ENCODE assay signal across 22 cellular contexts in genomic region chr5:164289526-164289925, GRCh38.
"Had no signal": no experiment of that assay in that cellular context is flagged by ENCODE, and none has a peak within 500 bp of the region (broad histone marks: within the 10 kb centered on the region; RNA-seq: fewer than 3 reads in every experiment).

No MANE protein-coding gene starts in this region.

- H3K36me3 ChIP-seq: gastrocnemius medialis, prostate gland, right lobe of liver, spleen had no signal

- H3K79me2 ChIP-seq: parathyroid adenoma had no signal

- DNase-seq: cortex of kidney; dorsolateral prefrontal cortex; effector CD8-positive, alpha-beta T cell; gastrocnemius medialis; kidney; left colon; left ventricle myocardium superior; mesenchymal stem cell; naive B cell; retina; right lobe of liver; spleen; stimulated activated CD4-positive, alpha-beta T cell treated with anti-CD3 and anti-CD28 coated beads, Interleukin-15, amount 100 ng/mL, for 24 hours; stimulated activated CD4-positive, alpha-beta T cell treated with anti-CD3 and anti-CD28 coated beads, Interleukin-1b, Interleukin-23, amount 100 ng/mL, for 48 hours; stimulated activated CD4-positive, alpha-beta T cell treated with anti-CD3 and anti-CD28 coated beads, Interleukin-4, amount 100 ng/mL, for 24 hours; stimulated activated naive B cell treated with anti-CD40 and anti-IgM and Interleukin-4, amounts not matched to agents 10 μg/mL and 1 μg/mL and 100 μg/mL, for 72 hours; stimulated activated naive CD8-positive, alpha-beta T cell treated with anti-CD3 and anti-CD28 coated beads, Interleukin-15, amount 100 ng/mL, for 72 hours; substantia nigra; trophoblast cell had no signal

- H3K27ac ChIP-seq: dorsolateral prefrontal cortex, gastrocnemius medialis, parathyroid adenoma, prostate gland, right lobe of liver, spleen had no signal

- H3K4me3 ChIP-seq: dorsolateral prefrontal cortex, gastrocnemius medialis, lung, prostate gland, right lobe of liver, spleen had no signal

- H3K4me1 ChIP-seq: gastrocnemius medialis, parathyroid adenoma, prostate gland, right lobe of liver, spleen had no signal

- H3K27me3 ChIP-seq: dorsolateral prefrontal cortex, gastrocnemius medialis, right lobe of liver, spleen had no signal

- H2AFZ ChIP-seq: parathyroid adenoma had no signal

- ATAC-seq: gastrocnemius medialis; left colon; left ventricle myocardium superior; right lobe of liver; stimulated activated naive B cell treated with anti-CD40 and anti-IgM and Interleukin-4, amounts not matched to agents 10 μg/mL and 1 μg/mL and 100 μg/mL, for 72 hours; stimulated activated naive CD8-positive, alpha-beta T cell treated with anti-CD3 and anti-CD28 coated beads, Interleukin-15, amount 100 ng/mL, for 72 hours had no signal

- H3K9me3 ChIP-seq: gastrocnemius medialis, prostate gland, right lobe of liver had no signal
